13 cellular contexts compared by ENCODE assay signal in the genomic region with DNA sequence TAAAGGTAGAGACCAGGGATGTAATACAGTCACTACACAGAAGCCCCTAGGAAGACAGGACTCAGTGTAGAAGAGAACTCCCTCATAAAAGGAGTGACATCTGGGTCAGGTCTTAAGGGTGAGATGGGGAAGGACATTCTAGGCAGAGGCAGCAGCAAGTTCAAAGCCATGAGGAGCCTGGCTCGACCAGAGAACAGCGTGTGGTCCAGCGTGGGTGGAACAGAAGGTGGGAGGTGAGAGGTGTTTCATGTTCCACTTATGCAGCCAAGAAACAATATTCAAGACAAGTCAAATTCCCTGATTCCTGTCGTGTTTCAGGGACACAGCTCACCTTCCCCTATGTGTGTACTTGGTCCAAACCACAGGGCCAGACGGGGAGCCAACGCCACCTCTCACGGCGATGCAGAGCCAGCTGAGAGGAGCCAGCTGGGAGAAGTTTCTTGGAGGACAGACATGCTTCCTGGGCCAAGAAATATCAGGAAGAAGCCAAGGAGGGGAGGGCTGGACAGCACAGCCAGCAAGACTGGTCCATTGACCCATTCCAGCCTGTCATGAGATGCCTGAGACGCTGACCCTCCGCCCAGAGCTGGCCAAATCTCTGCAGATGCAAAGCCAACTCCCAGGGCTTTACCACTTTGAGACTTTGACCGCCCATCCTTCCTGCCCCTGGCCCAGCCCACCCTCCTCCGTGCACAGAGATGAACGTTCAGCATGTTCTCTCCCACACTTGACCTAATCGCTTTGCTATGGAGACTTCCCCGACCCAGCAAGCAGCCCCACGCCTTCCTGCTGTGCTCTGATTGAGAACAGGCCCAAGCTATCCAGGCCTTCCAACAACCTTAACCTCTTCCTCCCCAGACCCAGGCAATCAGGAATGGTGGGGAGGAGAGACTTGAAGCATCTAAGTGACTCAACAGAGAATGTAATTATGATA. TPM values are rescaled to one million over a fixed set of nuclear protein-coding genes. Genes with fewer than 3 reads are reported as not detected.
A peak's percentile ranks its signal among the peaks of the same experiment; 100 is the strongest.
DNase-seq lines count a peak whose midpoint lies in the region; ATAC-seq and TF ChIP-seq lines count a peak whose summit lies in the region.
"Had no signal": no experiment of that assay in that cellular context is flagged by ENCODE, and none has a peak within 500 bp of the region (broad histone marks: within the 10 kb centered on the region; RNA-seq: fewer than 3 reads in every experiment).

No MANE protein-coding gene starts in this region.

- H3K4me1 ChIP-seq in GM23248 (ENCODE audit: insufficient read depth): peaks cover 14% of the 10 kb centered on the region; the same call in 1 of the 2 replicates
- peaks cover 0 to 7% (median 2%) of the 10 kb centered on the region in 6 donors for H3K4me1 ChIP-seq in spleen

- intact Hi-C loops in spleen (cut with DNase I; ENCODE audit: low total_unique reads): no loop called here

- 8 to 10% methylated on average over 16 of the region's 16 CpGs for WGBS in GM23248 (ENCODE audit: low coverage in 1 of 2, low lambda C conversion rate in 2 of 2, missing lambda C conversion rate in 2 of 2), 2 experiments
- WGBS in spleen, 5 donors: 64 to 78% (median 75%) methylated on average over 16 of the region's 16 CpGs

- no peaks in the 10 kb centered on the region; the same call in 1 of the 2 replicates for H3K27me3 ChIP-seq in GM23248 (replicated peaks; ENCODE audit: insufficient read depth)
- H3K27me3 ChIP-seq in spleen (replicated peaks in 1 of 7): no peaks in the 10 kb centered on the region

- no peak overlapping the region for H3K27ac ChIP-seq in GM23248
- H3K27ac ChIP-seq in spleen: peak overlapping the region in 5 of 8 donors; percentile 1 to 67 (median 50)

- H3K36me3 ChIP-seq in GM23248 (ENCODE audit: low read depth) (no peaks in the 10 kb centered on the region), spleen (no peaks in the 10 kb centered on the region)

- peak overlapping the region; percentile 2 for H3K4me2 ChIP-seq in GM23248 (ENCODE audit: unreplicated experiment)

- no peaks in the 10 kb centered on the region for H3K9me3 ChIP-seq in GM23248 (ENCODE audit: low read depth)
- H3K9me3 ChIP-seq in spleen: peaks cover 0 to 11% (median 0%) of the 10 kb centered on the region in 8 donors

- no peaks in the 10 kb centered on the region for H3K79me2 ChIP-seq in GM23248 (ENCODE audit: insufficient read depth)

- no peaks in the 10 kb centered on the region for H3K9me2 ChIP-seq in GM23248 (ENCODE audit: insufficient read depth)

- H2AFZ ChIP-seq in GM23248: peak overlapping the region; percentile 34

- in situ Hi-C loops in GM23248 (cut with MboI): no loop called here

- no peaks in the 10 kb centered on the region for H3F3A ChIP-seq in GM23248 (ENCODE audit: insufficient read depth)

- no peak for TF ChIP-seq POLR2A in spleen (IDR thresholded peaks at IDR 0.05)

- no peaks in the 10 kb centered on the region for H4K20me1 ChIP-seq in GM23248 (ENCODE audit: insufficient read depth)

- TF ChIP-seq CTCF in spleen (IDR thresholded peaks at IDR 0.05 in 8 of 11, conservative IDR thresholded peaks at IDR 0.05 in 3 of 11): no peak

- no peak for ATAC-seq in HG03460 (IDR thresholded peaks at IDR 0.05; ENCODE audit: unreplicated experiment)
- ATAC-seq: K562 had no signal

- H3K4me3 ChIP-seq in GM23248 (no peak overlapping the region), spleen (no peak overlapping the region)
- H3K4me3 ChIP-seq: K562 had no signal

- DNase-seq in GM23248: peak; percentile 55
- peak; percentile 30 for DNase-seq in dedifferentiated amniotic fluid mesenchymal stem cell (ENCODE audit: extremely low spot score)
- DNase-seq in left kidney (ENCODE audit: low read depth, low spot score): peak; percentile 83
- DNase-seq in spleen: no peak
- no peak for DNase-seq in COR-L47 (lab: John Stamatoyannopoulos, UW)
- no peak for DNase-seq in HuH-7 (ENCODE audit: low spot score)
- no peak for DNase-seq in activated gamma-delta T cell (lab: John Stamatoyannopoulos, UW)
- DNase-seq: activated CD4-positive, alpha-beta T cell treated with anti-CD3 and anti-CD28 coated beads, Interleukin-2, amount 10 ng/mL, durations not matched to agents 24 days and 14 days; activated gamma-delta T cell treated with Interleukin-2 at 50 U/mL for 16 hours; CD4-positive, CD25-positive, alpha-beta regulatory T cell; NCI-H2107 had no signal

- no peak overlapping the region for H3K9ac ChIP-seq in GM23248

RNA-seq across cellular contexts. Expression of gene RASSF2, which starts 12.1 kb away (rescaled TPM):
- 8.3 and 8.4 TPM in 2 replicates for total RNA-seq in GM23248 (2014; rRNA removed; shearing (Covaris generic))
- polyA plus RNA-seq in GM23248 (2016; fragmentation: Nextera tagmentation; extraction: Ambion mirVana) (4.4 and 5.0 TPM in 2 replicates), spleen (10 to 100 TPM; 27.8 to 28.3 (median 27.9) TPM)
- total RNA-seq in spleen: 100 to 1,000 TPM in 2 of 7 donors, 10 to 100 TPM in 5; 61.5 to 153 (median 75.7) TPM

Comparison
In these comparisons a context has a peak if more than half of its experiments do, and no peak if none do; other contexts are left out.
1. DNase-seq: peak in GM23248 (single experiment), dedifferentiated amniotic fluid mesenchymal stem cell (single experiment) and left kidney (single experiment); none in spleen (single experiment), COR-L47 (single experiment), HuH-7 (single experiment) and activated gamma-delta T cell (single experiment).